In the genomic region with DNA sequence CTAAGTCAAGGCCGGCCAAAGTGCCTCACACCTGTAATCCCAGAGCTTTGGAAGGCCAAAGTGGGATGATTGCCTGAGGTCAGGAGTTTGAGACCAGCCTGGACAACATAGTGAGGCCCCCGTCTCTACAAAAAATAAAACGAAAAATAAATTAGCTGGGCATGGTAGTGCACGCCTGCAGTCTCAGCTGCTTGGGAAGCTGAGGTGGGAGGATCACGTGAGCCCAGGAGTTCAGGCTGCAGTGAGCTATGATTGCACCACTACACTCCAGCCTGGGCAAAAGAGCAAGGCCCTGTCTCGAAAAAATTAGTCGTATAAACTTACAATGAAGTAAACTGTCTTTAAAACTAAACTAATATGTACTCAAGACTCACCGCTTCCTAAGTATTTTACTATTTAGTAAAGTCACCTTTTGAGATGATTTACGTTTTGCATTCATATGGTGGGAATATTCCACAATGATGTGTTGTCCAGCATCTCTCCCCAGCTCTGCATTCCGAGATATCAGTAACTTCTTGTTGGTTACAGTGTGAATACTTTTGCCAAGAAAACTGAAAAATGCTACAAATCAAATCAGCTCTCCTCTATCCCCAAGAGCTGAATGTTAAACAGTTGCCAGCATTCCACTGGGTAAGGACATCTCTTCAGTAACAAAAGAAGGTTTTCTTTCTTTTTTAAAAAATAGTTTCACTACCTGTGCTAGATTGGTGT, we compare ENCODE assay signal across 23 cellular contexts.
DNase-seq lines count a peak whose midpoint lies in the region; ATAC-seq, FAIRE-seq and TF ChIP-seq lines count a peak whose summit lies in the region.
"Had no signal": no experiment of that assay in that cellular context is flagged by ENCODE, and none has a peak within 500 bp of the region (broad histone marks: within the 10 kb centered on the region; RNA-seq: fewer than 3 reads in every experiment).

No MANE protein-coding gene starts in this region.

- H2AFZ ChIP-seq in H9 (ENCODE audit: low read length) (no peak overlapping the region), H1 (ENCODE audit: low read length) (no peak overlapping the region), mesenchymal stem cell (ENCODE audit: low read depth, low read length) (no peak overlapping the region)

- H3K27me3 Mint-ChIP-seq in H9 (ENCODE audit: low read depth) (no peaks in the 10 kb centered on the region), HFFc6 (ENCODE audit: insufficient read depth) (peaks cover 5% of the 10 kb centered on the region)

- H3K9ac ChIP-seq in H9 (ENCODE audit: extremely low read depth, insufficient read length, low read length) (no peak overlapping the region), H1 (replicated peaks in 1 of 4; ENCODE audit: extremely low read depth in 1 of 4, low read depth in 3 of 4, low read length in 3 of 4) (no peak overlapping the region), mesenchymal stem cell (ENCODE audit: low read length) (peak overlapping the region; percentile 19)

- H3K79me1 ChIP-seq in H9 (ENCODE audit: insufficient read depth, low read depth, low read length, poor library complexity, severe bottlenecking) (no peaks in the 10 kb centered on the region), H1 (ENCODE audit: low read depth, low read length) (no peaks in the 10 kb centered on the region), mesenchymal stem cell (replicated peaks; ENCODE audit: low read length, poor library complexity, severe bottlenecking) (no peaks in the 10 kb centered on the region)

- CTCF ChIA-PET in H1 (lab: Charles Lee; ENCODE audit: partially characterized antibody) = interaction anchor here (1.0 to 2.9 kb wide), 10 partner anchors 11 to 225 kb away, joined by 3 to 24 read pairs (median 4); no protein-coding TSS in a partner anchor

- H2BK5ac ChIP-seq in H9 (ENCODE audit: insufficient read length, low read length) (no peak overlapping the region), H1 (ENCODE audit: low read depth, low read length) (no peak overlapping the region), mesenchymal stem cell (ENCODE audit: low read depth, low read length, poor library complexity, severe bottlenecking) (no peak overlapping the region)

- TF ChIP-seq CTCF in H9 (conservative IDR thresholded peaks at IDR 0.05) (no peak), H1 (IDR thresholded peaks at IDR 0.05; ENCODE audit: control extremely low read depth in 1 of 3, insufficient read depth in 1 of 3, low read depth in 1 of 3, low read length in 3 of 3) (no peak), testis (IDR thresholded peaks at IDR 0.05) (no peak), HFFc6 (IDR thresholded peaks at IDR 0.05) (no peak)

- H3K4me3 ChIP-seq in H1 (ENCODE audit: extremely low read depth in 1 of 4, insufficient read depth in 2 of 4, low read depth in 3 of 4, low read length in 4 of 4) (no peak overlapping the region), mesenchymal stem cell (ENCODE audit: insufficient read depth in 1 of 2, low read depth in 1 of 2, low read length in 2 of 2) (no peak overlapping the region), testis (no peak overlapping the region)
- H3K4me3 ChIP-seq: A549, HAP-1, SJSA1 had no signal

- POLR2A ChIA-PET in H1 (lab: Charles Lee; ENCODE audit: partially characterized antibody) = no interaction called here

- H4K8ac ChIP-seq in H9 (replicated peaks; ENCODE audit: insufficient read length, low read depth, low read length) = no peak overlapping the region
- no peak overlapping the region for H4K8ac ChIP-seq in H1 (ENCODE audit: extremely low read depth, insufficient read depth, low read length)
- no peak overlapping the region for H4K8ac ChIP-seq in mesenchymal stem cell (ENCODE audit: low read length)

- H2BK15ac ChIP-seq in H9 (ENCODE audit: low read depth, low read length) (no peak overlapping the region), H1 (ENCODE audit: low read length) (no peak overlapping the region), mesenchymal stem cell (ENCODE audit: low read depth, poor library complexity, severe bottlenecking) (no peak overlapping the region)

- H3K36me3 Mint-ChIP-seq in H9 (ENCODE audit: insufficient read depth in 1 of 3, low read depth in 3 of 3) (peaks cover 10 to 16% (median 15%) of the 10 kb centered on the region in 3 experiments), HFFc6 (ENCODE audit: low read depth) (no peaks in the 10 kb centered on the region)

- no peak overlapping the region for H2AK5ac ChIP-seq in H9 (ENCODE audit: insufficient read length, low read length)
- no peak overlapping the region for H2AK5ac ChIP-seq in H1 (ENCODE audit: low read depth, low read length)
- no peak overlapping the region for H2AK5ac ChIP-seq in mesenchymal stem cell (ENCODE audit: low read length, severe bottlenecking)

- intact Hi-C loops in testis (cut with DNase I; ENCODE audit: low total_unique reads) = loop anchor here (10.0 kb wide), 1 partner anchor 229 kb away; no protein-coding TSS in a partner anchor

- H3K9me3 Mint-ChIP-seq in H9 (peaks cover 16 to 18% of the 10 kb centered on the region in 2 experiments), HFFc6 (no peaks in the 10 kb centered on the region; the same call in 1 of the 2 replicates)

- H3T11ph ChIP-seq in H9 (ENCODE audit: low read length) = no peak overlapping the region

- H3K4me1 Mint-ChIP-seq in H9 (peaks cover 57% of the 10 kb centered on the region in 2 experiments), HFFc6 (ENCODE audit: low read depth) (peaks cover 7% of the 10 kb centered on the region)

- no peak overlapping the region for H3K4ac ChIP-seq in H9 (ENCODE audit: low read depth, low read length)
- no peak overlapping the region for H3K4ac ChIP-seq in H1 (replicated peaks; ENCODE audit: insufficient read length, low read depth, low read length)
- H3K4ac ChIP-seq in mesenchymal stem cell (ENCODE audit: low read depth in 1 of 2, low read length in 2 of 2) = no peak overlapping the region

- H3K14ac ChIP-seq in H9 (ENCODE audit: insufficient read depth, low read length) (no peak overlapping the region), H1 (ENCODE audit: insufficient read length) (no peak overlapping the region), mesenchymal stem cell (ENCODE audit: low read length in 2 of 2) (no peak overlapping the region)

- no peak for TF ChIP-seq EP300 in H1 (IDR thresholded peaks at IDR 0.05; ENCODE audit: borderline replicate concordance in 1 of 2, low read depth in 2 of 2, low read length in 2 of 2)

- H3K27ac ChIP-seq in H9 (ENCODE audit: insufficient read length, low read depth, low read length) (no peak overlapping the region), H1 (ENCODE audit: low read depth, low read length) (no peak overlapping the region), mesenchymal stem cell (ENCODE audit: low read length, poor library complexity, severe bottlenecking) (no peak overlapping the region), testis (peak overlapping the region; percentile 49 to 76)
- H3K27ac ChIP-seq: A549, SJSA1 had no signal

- no peak overlapping the region for H3K56ac ChIP-seq in H9 (ENCODE audit: insufficient read length, low read depth, low read length)
- no peak overlapping the region for H3K56ac ChIP-seq in H1 (replicated peaks; ENCODE audit: insufficient read length, low read depth, low read length)

- H4K5ac ChIP-seq in H9 (ENCODE audit: insufficient read length, low read depth, low read length) = no peak overlapping the region
- H4K5ac ChIP-seq in H1 (ENCODE audit: insufficient read length, low read depth, low read length) = no peak overlapping the region

- H3K23me2 ChIP-seq in H9 (ENCODE audit: insufficient read length, low read depth, low read length, poor library complexity, severe bottlenecking) (no peaks in the 10 kb centered on the region), H1 (ENCODE audit: low read depth, low read length) (no peaks in the 10 kb centered on the region)

- H4K20me1 ChIP-seq in H9 (ENCODE audit: control insufficient read depth, insufficient read depth, insufficient read length) = no peaks in the 10 kb centered on the region
- H4K20me1 ChIP-seq in H1 (replicated peaks in 1 of 2; ENCODE audit: control insufficient read depth in 1 of 2, insufficient read depth in 2 of 2, low read length in 2 of 2) = no peaks in the 10 kb centered on the region

- no peak overlapping the region for H3K18ac ChIP-seq in H9 (ENCODE audit: insufficient read length, low read depth, low read length)
- 0 out of 2 replicates have a peak overlapping the region, but pooled peaks have one; percentile 6 for H3K18ac ChIP-seq in H1 (ENCODE audit: extremely low read depth, low read length)
- peak overlapping the region in 1 of 2 experiments; percentile 48 for H3K18ac ChIP-seq in mesenchymal stem cell (ENCODE audit: low read depth in 1 of 2, low read length in 2 of 2)

- H3K4me1 ChIP-seq in H9 (ENCODE audit: insufficient read depth, low read length) = no peaks in the 10 kb centered on the region; the same call in 1 of the 2 replicates
- H3K4me1 ChIP-seq in H1 (replicated peaks in 1 of 4; ENCODE audit: control insufficient read depth in 3 of 4, insufficient read depth in 4 of 4, low read length in 3 of 4) = peaks cover 0 to 4% (median 2%) of the 10 kb centered on the region in 4 experiments; a peak in 3 of 7 replicates
- no peaks in the 10 kb centered on the region for H3K4me1 ChIP-seq in mesenchymal stem cell (ENCODE audit: control insufficient read depth, insufficient read depth, low read depth, low read length)
- H3K4me1 ChIP-seq in testis = peaks cover 53% of the 10 kb centered on the region
- H3K4me1 ChIP-seq: A549, SJSA1 had no signal

- no peak overlapping the region for H3K23ac ChIP-seq in H9 (ENCODE audit: insufficient read length, low read depth, low read length)
- no peak overlapping the region for H3K23ac ChIP-seq in H1 (ENCODE audit: insufficient read length)
- no peak overlapping the region for H3K23ac ChIP-seq in mesenchymal stem cell (ENCODE audit: low read length in 2 of 2)

- peak overlapping the region in 2 of 3 experiments; percentile 22 to 78; a peak in 3 of 7 replicates for H3K27ac Mint-ChIP-seq in H9
- no peak overlapping the region for H3K27ac Mint-ChIP-seq in HFFc6

- no peak for ATAC-seq in HG03139 (IDR thresholded peaks at IDR 0.05; ENCODE audit: unreplicated experiment)
- ATAC-seq: A549, Right ventricle myocardium inferior had no signal

- no peak overlapping the region for H4K91ac ChIP-seq in H9 (ENCODE audit: insufficient read length, low read depth, low read length)
- no peak overlapping the region for H4K91ac ChIP-seq in H1 (replicated peaks; ENCODE audit: insufficient read length, low read length)
- H4K91ac ChIP-seq in mesenchymal stem cell (ENCODE audit: low read length) = no peak overlapping the region

- no peaks in the 10 kb centered on the region for H3K79me2 ChIP-seq in H9 (ENCODE audit: insufficient read depth, low read length)
- no peaks in the 10 kb centered on the region for H3K79me2 ChIP-seq in H1 (ENCODE audit: control insufficient read depth in 1 of 2, insufficient read depth in 2 of 2, low read length in 2 of 2)

- no peak overlapping the region for H3K4me2 ChIP-seq in H9 (ENCODE audit: insufficient read depth, insufficient read length, low read length)
- H3K4me2 ChIP-seq in H1 (ENCODE audit: insufficient read depth in 1 of 2, low read depth in 2 of 2, low read length in 2 of 2) = no peak overlapping the region
- H3K4me2 ChIP-seq in mesenchymal stem cell (ENCODE audit: low read length, poor library complexity, severe bottlenecking) = no peak overlapping the region
- H3K4me2 ChIP-seq: A549 had no signal

- H3K4me3 Mint-ChIP-seq in H9 (no peak overlapping the region), HFFc6 (no peak overlapping the region)

- H3K27me3 ChIP-seq in H9 (ENCODE audit: insufficient read depth, low read length) = no peaks in the 10 kb centered on the region
- H3K27me3 ChIP-seq in H1 (replicated peaks in 1 of 4; ENCODE audit: control insufficient read depth in 3 of 4, extremely low read depth in 1 of 4, insufficient read depth in 3 of 4, low read length in 3 of 4) = no peaks in the 10 kb centered on the region
- no peaks in the 10 kb centered on the region for H3K27me3 ChIP-seq in mesenchymal stem cell (ENCODE audit: control insufficient read depth in 1 of 2, insufficient read depth in 1 of 2, low read length in 2 of 2)
- no peaks in the 10 kb centered on the region for H3K27me3 ChIP-seq in testis
- H3K27me3 ChIP-seq: BE2C, SJSA1 had no signal

- DNase-seq in H9 (no peak), H1 (ENCODE audit: low read depth in 1 of 2, low spot score in 2 of 2) (no peak), mesenchymal stem cell (no peak), testis (peak; percentile 82), HFFc6 (no peak), kidney tubule cell (ENCODE audit: low spot score) (no peak)
- DNase-seq: BE2C, EL, GF-D8, IMR-90, Karpas-422, MV-4-11, NCI-H1694, NCI-H2081, NCI-H2171, NCI-H345, NCI-H524 treated with DMSO at 0.1 percent for 48 hours had no signal

- H2BK120ac ChIP-seq in H9 (ENCODE audit: low read depth, low read length, poor library complexity, severe bottlenecking) (no peak overlapping the region), H1 (replicated peaks; ENCODE audit: low read depth, low read length) (no peak overlapping the region), mesenchymal stem cell (ENCODE audit: low read depth, low read length) (no peak overlapping the region)

- H2BK12ac ChIP-seq in H9 (ENCODE audit: insufficient read length, low read depth, low read length) (no peak overlapping the region), H1 (ENCODE audit: low read depth, low read length) (no peak overlapping the region), mesenchymal stem cell (ENCODE audit: low read length in 2 of 2) (no peak overlapping the region)

- FAIRE-seq in H1 (lab: Jason Lieb, UNC) = no peak
- FAIRE-seq: A549, D721Med had no signal

- H2BK20ac ChIP-seq in H9 (ENCODE audit: low read depth, low read length, poor library complexity, severe bottlenecking) (no peak overlapping the region), H1 (ENCODE audit: low read length) (peak overlapping the region; percentile 72; the same call in 1 of the 2 replicates)

- TF ChIP-seq POLR2A in H1 (IDR thresholded peaks at IDR 0.05; ENCODE audit: control extremely low read depth in 1 of 2, low read depth in 2 of 2, low read length in 2 of 2) (no peak), testis (IDR thresholded peaks at IDR 0.05) (no peak)

- H3K9me3 ChIP-seq in H9 (ENCODE audit: control insufficient read depth, low read depth, low read length) (no peaks in the 10 kb centered on the region), H1 (ENCODE audit: insufficient read depth in 2 of 2, low read depth in 1 of 2, low read length in 1 of 2) (peaks cover 0 to 3% of the 10 kb centered on the region in 2 experiments; a peak in 1 of 4 replicates), mesenchymal stem cell (ENCODE audit: control insufficient read depth, low read length) (no peaks in the 10 kb centered on the region), testis (no peaks in the 10 kb centered on the region)
- H3K9me3 ChIP-seq: A549, BE2C, HAP-1, SJSA1 had no signal

- no peak for TF ChIP-seq RAD21 in H1 (IDR thresholded peaks at IDR 0.05 in 1 of 2, conservative IDR thresholded peaks at IDR 0.05 in 1 of 2; ENCODE audit: low read depth in 2 of 2, low read length in 2 of 2)

- H3K36me3 ChIP-seq in H1 (ENCODE audit: control insufficient read depth in 2 of 4, insufficient read depth in 4 of 4, low read length in 3 of 4) = no peaks in the 10 kb centered on the region; a peak in 1 of 8 replicates
- no peaks in the 10 kb centered on the region for H3K36me3 ChIP-seq in mesenchymal stem cell (ENCODE audit: control insufficient read depth in 1 of 2, insufficient read depth in 2 of 2, low read depth in 1 of 2, low read length in 2 of 2)
- H3K36me3 ChIP-seq in testis (ENCODE audit: low read depth, missing control alignments) = no peaks in the 10 kb centered on the region
- H3K36me3 ChIP-seq: BE2C, HAP-1, SJSA1 had no signal

- no CpG with 5 or more reads among the region's 10 CpGs for WGBS in H9 (ENCODE audit: extremely low coverage, insufficient read length, low lambda C conversion rate)
- 90% methylated on average over 10 of the region's 10 CpGs; no CpG with 5 or more reads in 1 of the 2 experiments for WGBS in H1 (ENCODE audit: extremely low coverage in 1 of 2, insufficient coverage in 1 of 2, insufficient read length in 1 of 2, insufficient replicate concordance in 2 of 2, low coverage in 1 of 2, low lambda C conversion rate in 2 of 2, missing lambda C conversion rate in 1 of 2), 2 experiments
- 87% methylated on average over 8 of the region's 10 CpGs for WGBS in mesenchymal stem cell
- WGBS in testis, 2 donors = 56 to 74% methylated on average over 10 of the region's 10 CpGs

Comparison
In these comparisons a context has a peak if more than half of its experiments do, and no peak if none do; other contexts are left out.
1. H3K27ac ChIP-seq: peak in testis (2 of 2); none in H9 (single experiment), H1 (single experiment) and mesenchymal stem cell (single experiment).